In genomic region chr5:123344819-123345426, GRCh38 we compare ENCODE assay signal across 9 cellular contexts.
DNase-seq lines count a peak whose midpoint lies in the region; ATAC-seq, FAIRE-seq and TF ChIP-seq lines count a peak whose summit lies in the region.
"Had no signal": no experiment of that assay in that cellular context is flagged by ENCODE, and none has a peak within 500 bp of the region (broad histone marks: within the 10 kb centered on the region; RNA-seq: fewer than 3 reads in every experiment).

No MANE protein-coding gene starts in this region.

- no peaks in the 10 kb centered on the region for H3K4me1 Mint-ChIP-seq in HFFc6 (ENCODE audit: low read depth)
- H3K4me1 Mint-ChIP-seq: IgD-negative memory B cell had no signal

- ATAC-seq in HG03521 (IDR thresholded peaks at IDR 0.05; ENCODE audit: unreplicated experiment) = no peak
- no peak for ATAC-seq in GM18519 (IDR thresholded peaks at IDR 0.05; ENCODE audit: low FRiP score, unreplicated experiment)

- no peak for FAIRE-seq in GM12892 (lab: Jason Lieb, UNC)

- H3K27me3 Mint-ChIP-seq in HFFc6 (ENCODE audit: insufficient read depth) = no peaks in the 10 kb centered on the region
- H3K27me3 Mint-ChIP-seq: IgD-negative memory B cell had no signal

- H3K27ac Mint-ChIP-seq in HFFc6 = no peak overlapping the region
- H3K27ac Mint-ChIP-seq: IgD-negative memory B cell had no signal

- in situ Hi-C loops in Caki2 (cut with HindIII; ENCODE audit: low pct_unique_long_range_greater_than_20kb, low sequenced_read_pairs) = no loop called here

- TF ChIP-seq POLR2A in GM12892 (IDR thresholded peaks at IDR 0.05; ENCODE audit: low read depth, low read length) = no peak

- H3K9me3 Mint-ChIP-seq in HFFc6 = no peaks in the 10 kb centered on the region
- H3K9me3 Mint-ChIP-seq: IgD-negative memory B cell had no signal

- no peak overlapping the region for H3K4me3 Mint-ChIP-seq in HFFc6
- H3K4me3 Mint-ChIP-seq: IgD-negative memory B cell had no signal

- peak; percentile 83 for TF ChIP-seq CTCF in HFFc6 (IDR thresholded peaks at IDR 0.05)

- H3K36me3 Mint-ChIP-seq in HFFc6 (ENCODE audit: low read depth) = no peaks in the 10 kb centered on the region

- DNase-seq in Caki2 (ENCODE audit: low read depth) = peak; percentile 1
- peak; percentile 40 for DNase-seq in HFFc6
- DNase-seq in SW 1271 (lab: John Stamatoyannopoulos, UW) = peak; percentile 8 to 23
- DNase-seq in glomerular visceral epithelial cell (ENCODE audit: extremely low spot score) = peak; percentile 18
- DNase-seq in stromal cell of bone marrow (ENCODE audit: low read depth) = peak; percentile 28
- no peak for DNase-seq in GM12892 (ENCODE audit: insufficient read length)
